14 cellular contexts compared by ENCODE assay signal in genomic region chr5:73370620-73371583, GRCh38.
DNase-seq lines count a peak whose midpoint lies in the region; ATAC-seq, FAIRE-seq and TF ChIP-seq lines count a peak whose summit lies in the region.
"Had no signal": no experiment of that assay in that cellular context is flagged by ENCODE, and none has a peak within 500 bp of the region (broad histone marks: within the 10 kb centered on the region; RNA-seq: fewer than 3 reads in every experiment).

No MANE protein-coding gene starts in this region.

- no peaks in the 10 kb centered on the region for H3K9me3 Mint-ChIP-seq in astrocyte (ENCODE audit: unreplicated experiment)
- no peaks in the 10 kb centered on the region for H3K9me3 Mint-ChIP-seq in stimulated activated memory B cell treated with anti-CD40 and anti-IgM and Interleukin-4, amounts not matched to agents 10 μg/mL and 1 μg/mL and 100 μg/mL, for 72 hours
- H3K9me3 Mint-ChIP-seq: stimulated activated naive CD8-positive, alpha-beta T cell treated with anti-CD3 and anti-CD28 coated beads, Interleukin-15, Interleukin-2, amounts not matched to agents 100 ng/mL and 50 ng/mL, for 24 hours; T-cell had no signal

- intact Hi-C loops in right lobe of liver (cut with DNase I) = no loop called here

- no peak overlapping the region for H3K9ac ChIP-seq in HUES48 (ENCODE audit: low read depth, low read length)
- H3K9ac ChIP-seq in astrocyte (ENCODE audit: low read length) = peak overlapping the region; percentile 80

- H3K9me3 ChIP-seq in AG04450 (ENCODE audit: control insufficient read depth, insufficient read depth, low read length) (no peaks in the 10 kb centered on the region), HUES48 (ENCODE audit: control insufficient read depth, insufficient read depth, low read length) (no peaks in the 10 kb centered on the region), astrocyte (ENCODE audit: insufficient read depth, low read depth, low read length) (no peaks in the 10 kb centered on the region), right lobe of liver (no peaks in the 10 kb centered on the region)

- H3K4me3 Mint-ChIP-seq in astrocyte (ENCODE audit: unreplicated experiment) = no peak overlapping the region
- H3K4me3 Mint-ChIP-seq in stimulated activated memory B cell treated with anti-CD40 and anti-IgM and Interleukin-4, amounts not matched to agents 10 μg/mL and 1 μg/mL and 100 μg/mL, for 72 hours = no peak overlapping the region
- H3K4me3 Mint-ChIP-seq: stimulated activated naive CD8-positive, alpha-beta T cell treated with anti-CD3 and anti-CD28 coated beads, Interleukin-15, Interleukin-2, amounts not matched to agents 100 ng/mL and 50 ng/mL, for 24 hours; T-cell had no signal

- no peaks in the 10 kb centered on the region for H3K79me2 ChIP-seq in astrocyte (ENCODE audit: insufficient read depth, low read length)

- POLR2A ChIA-PET in AG04450 (lab: Yijun Ruan, JAX) = interaction anchor here (0.6 to 2.9 kb wide), 4 partner anchors 16 to 77 kb away, joined by 3 to 10 read pairs (median 4); partner anchors contain the start of gene FOXD1

- FAIRE-seq in astrocyte (lab: Jason Lieb, UNC) = peak; percentile 100
- FAIRE-seq: small intestine had no signal

- H3K27me3 ChIP-seq in AG04450 (ENCODE audit: control insufficient read depth, insufficient read depth, low read length) = no peaks in the 10 kb centered on the region
- H3K27me3 ChIP-seq in HUES48 (ENCODE audit: control insufficient read depth, insufficient read depth, low read length) = peaks cover 2% of the 10 kb centered on the region; the same call in 1 of the 2 replicates
- no peaks in the 10 kb centered on the region for H3K27me3 ChIP-seq in astrocyte (ENCODE audit: insufficient read depth, low read length)
- H3K27me3 ChIP-seq in right lobe of liver = no peaks in the 10 kb centered on the region

- no peak overlapping the region; the same call in 1 of the 2 replicates for H3K4me3 ChIP-seq in AG04450 (ENCODE audit: low read depth, low read length)
- H3K4me3 ChIP-seq in HUES48 (ENCODE audit: low read depth, low read length) = no peak overlapping the region
- H3K4me3 ChIP-seq in astrocyte (ENCODE audit: insufficient read depth, low read depth, low read length) = peak overlapping the region; percentile 38
- no peak overlapping the region for H3K4me3 ChIP-seq in right lobe of liver
- H3K4me3 ChIP-seq: coronary artery had no signal

- H2AFZ ChIP-seq in astrocyte (ENCODE audit: low read depth, low read length) = no peak overlapping the region

- H3K36me3 Mint-ChIP-seq in astrocyte (ENCODE audit: low read depth, unreplicated experiment) = no peaks in the 10 kb centered on the region
- H3K36me3 Mint-ChIP-seq in stimulated activated memory B cell treated with anti-CD40 and anti-IgM and Interleukin-4, amounts not matched to agents 10 μg/mL and 1 μg/mL and 100 μg/mL, for 72 hours = no peaks in the 10 kb centered on the region
- H3K36me3 Mint-ChIP-seq: T-cell had no signal

- 43% methylated on average over 11 of the region's 12 CpGs for WGBS in right lobe of liver (ENCODE audit: insufficient coverage, low coverage, low lambda C conversion rate, missing lambda C conversion rate)

- H4K20me1 ChIP-seq in astrocyte (ENCODE audit: insufficient read depth, low read length) = no peaks in the 10 kb centered on the region

- ATAC-seq in right lobe of liver = no peak
- no peak for ATAC-seq in stimulated activated memory B cell treated with anti-CD40 and anti-IgM and Interleukin-4, amounts not matched to agents 10 μg/mL and 1 μg/mL and 100 μg/mL, for 72 hours
- ATAC-seq: T-cell had no signal

- H3K4me1 Mint-ChIP-seq in astrocyte (ENCODE audit: low read depth, unreplicated experiment) = peaks cover 60% of the 10 kb centered on the region
- H3K4me1 Mint-ChIP-seq in stimulated activated memory B cell treated with anti-CD40 and anti-IgM and Interleukin-4, amounts not matched to agents 10 μg/mL and 1 μg/mL and 100 μg/mL, for 72 hours = no peaks in the 10 kb centered on the region
- H3K4me1 Mint-ChIP-seq: T-cell had no signal

- H3K4me1 ChIP-seq in HUES48 (ENCODE audit: control insufficient read depth, insufficient read depth, low read length) (no peaks in the 10 kb centered on the region), astrocyte (ENCODE audit: insufficient read depth, low read length) (peaks cover 63% of the 10 kb centered on the region), right lobe of liver (no peaks in the 10 kb centered on the region)

- no peaks in the 10 kb centered on the region for H3K27me3 Mint-ChIP-seq in astrocyte (ENCODE audit: low read depth, unreplicated experiment)
- H3K27me3 Mint-ChIP-seq in stimulated activated memory B cell treated with anti-CD40 and anti-IgM and Interleukin-4, amounts not matched to agents 10 μg/mL and 1 μg/mL and 100 μg/mL, for 72 hours = peaks cover 29% of the 10 kb centered on the region

- CTCF ChIA-PET in AG04450 (lab: Charles Lee) = no interaction called here

- H3K27ac ChIP-seq in AG04450 (ENCODE audit: low read depth, low read length) = peak overlapping the region; percentile 72
- peak overlapping the region; percentile 75 for H3K27ac ChIP-seq in HUES48 (ENCODE audit: low read depth, low read length)
- peak overlapping the region; percentile 96 for H3K27ac ChIP-seq in astrocyte (ENCODE audit: low read depth, low read length)
- H3K27ac ChIP-seq in right lobe of liver = no peak overlapping the region
- H3K27ac ChIP-seq: C4-2B, coronary artery had no signal

- H3K27ac Mint-ChIP-seq in astrocyte (ENCODE audit: unreplicated experiment) = peak overlapping the region; percentile 97
- no peak overlapping the region for H3K27ac Mint-ChIP-seq in stimulated activated memory B cell treated with anti-CD40 and anti-IgM and Interleukin-4, amounts not matched to agents 10 μg/mL and 1 μg/mL and 100 μg/mL, for 72 hours
- H3K27ac Mint-ChIP-seq: stimulated activated naive CD8-positive, alpha-beta T cell treated with anti-CD3 and anti-CD28 coated beads, Interleukin-15, Interleukin-2, amounts not matched to agents 100 ng/mL and 50 ng/mL, for 24 hours had no signal

- H3K4me2 ChIP-seq in astrocyte (ENCODE audit: low read length) = peak overlapping the region; percentile 80

- TF ChIP-seq CTCF in AG04450 (IDR thresholded peaks at IDR 0.05; ENCODE audit: low read depth, low read length) (no peak), astrocyte (IDR thresholded peaks at IDR 0.05; ENCODE audit: insufficient read depth, low read depth, low read length) (no peak), right lobe of liver (IDR thresholded peaks at IDR 0.05) (no peak)

- H3K36me3 ChIP-seq in HUES48 (ENCODE audit: control insufficient read depth, insufficient read depth, low read length) (no peaks in the 10 kb centered on the region), astrocyte (ENCODE audit: insufficient read depth, low read length) (no peaks in the 10 kb centered on the region), right lobe of liver (no peaks in the 10 kb centered on the region)

- DNase-seq in AG04450 (ENCODE audit: low read depth, low spot score) (peak; percentile 69), astrocyte (ENCODE audit: low read depth) (peak; percentile 96), iris pigment epithelial cell (ENCODE audit: low read depth) (peak; percentile 95), right lobe of liver (no peak), NCI-H2081 treated with DMSO at 0.1 percent for 48 hours (lab: John Stamatoyannopoulos, UW) (no peak), activated gamma-delta T cell treated with Interleukin-2 at 50 U/mL for 16 hours (no peak)
- DNase-seq: NCI-H2107, small intestine, T-cell had no signal

- TF ChIP-seq POLR2A in right lobe of liver (IDR thresholded peaks at IDR 0.05) = no peak

Comparison
In these comparisons a context has a peak if more than half of its experiments do, and no peak if none do; other contexts are left out.
1. DNase-seq: peak in AG04450 (single experiment), astrocyte (single experiment) and iris pigment epithelial cell (single experiment); none in right lobe of liver (0 of 3), NCI-H2081 treated with DMSO at 0.1 percent for 48 hours (single experiment) and activated gamma-delta T cell treated with Interleukin-2 at 50 U/mL for 16 hours (single experiment).
2. H3K27ac ChIP-seq: peak in AG04450 (single experiment), HUES48 (single experiment) and astrocyte (single experiment); none in right lobe of liver (0 of 3).